Comparison of ENCODE assay signal across 27 cellular contexts in the genomic region with DNA sequence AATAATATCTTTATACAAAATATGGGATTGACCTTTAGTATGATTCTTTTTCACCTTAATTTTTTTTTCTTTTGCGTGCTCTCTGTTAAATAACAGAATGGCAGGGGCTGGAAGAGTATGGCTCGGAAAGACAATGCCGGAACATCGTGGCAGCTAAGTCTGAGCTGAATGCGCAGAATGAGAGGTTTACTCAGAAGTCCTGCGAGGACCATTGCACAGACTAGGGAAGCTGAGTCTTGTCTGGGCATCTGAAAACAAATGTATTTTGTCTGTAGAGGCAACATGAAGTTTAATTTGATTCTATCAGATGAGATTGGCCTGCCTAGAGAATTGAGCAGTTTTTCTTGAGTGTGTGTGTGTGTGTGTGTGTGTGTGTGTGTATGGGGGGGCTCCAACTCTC.
DNase-seq lines count a peak whose midpoint lies in the region; ATAC-seq, FAIRE-seq and TF ChIP-seq lines count a peak whose summit lies in the region.
"Had no signal": no experiment of that assay in that cellular context is flagged by ENCODE, and none has a peak within 500 bp of the region (broad histone marks: within the 10 kb centered on the region; RNA-seq: fewer than 3 reads in every experiment).

No MANE protein-coding gene starts in this region.

- 64 to 65% methylated on average over 6 of the region's 6 CpGs for WGBS in pancreas, 2 donors
- WGBS in transverse colon (ENCODE audit: low coverage in 1 of 2), 2 donors: 84 to 93% methylated on average over 6 of the region's 6 CpGs

- H3K36me3 ChIP-seq in right atrium auricular region: no peaks in the 10 kb centered on the region
- H3K36me3 ChIP-seq in pancreas: no peaks in the 10 kb centered on the region
- H3K36me3 ChIP-seq in transverse colon: no peaks in the 10 kb centered on the region

- no peak overlapping the region for H3K27ac Mint-ChIP-seq in activated T-cell treated with anti-CD3 and anti-CD28 coated beads, Interleukin-2, amount 50 U/mL, for 24 hours
- H3K27ac Mint-ChIP-seq: activated naive CD4-positive, alpha-beta T cell treated with anti-CD3 and anti-CD28 coated beads, Interleukin-2, amount 50 U/mL, for 72 hours; activated T-helper 2 cell treated with anti-CD3 and anti-CD28 coated beads, Interferon-gamma antibody, Interleukin-2, Interleukin-4, amounts not matched to agents 10 μg/mL and 5 μg/mL and 100 μg/mL, durations not matched to agents 14 hours and 24 hours and 36 hours; CD4-positive, alpha-beta T cell; stimulated activated effector memory CD8-positive, alpha-beta T cell treated with anti-CD3 and anti-CD28 coated beads, Interleukin-12 subunit alpha, Interleukin-12 subunit beta, amount 100 ng/mL, for 72 hours had no signal

- H3K4me1 ChIP-seq in right atrium auricular region (peaks cover 0 to 17% of the 10 kb centered on the region in 2 donors), pancreas (no peaks in the 10 kb centered on the region), transverse colon (peaks cover 0 to 4% (median 0%) of the 10 kb centered on the region in 4 donors)

- no peaks in the 10 kb centered on the region for H3K36me3 Mint-ChIP-seq in activated T-cell treated with anti-CD3 and anti-CD28 coated beads, Interleukin-2, amount 50 U/mL, for 24 hours (ENCODE audit: low read depth)
- H3K36me3 Mint-ChIP-seq: activated naive CD4-positive, alpha-beta T cell treated with anti-CD3 and anti-CD28 coated beads, Interleukin-2, amount 50 U/mL, for 72 hours; stimulated activated effector memory CD8-positive, alpha-beta T cell treated with anti-CD3 and anti-CD28 coated beads, Interleukin-12 subunit alpha, Interleukin-12 subunit beta, amount 100 ng/mL, for 72 hours had no signal

- no peak for TF ChIP-seq POLR2A in transverse colon (IDR thresholded peaks at IDR 0.05)

- H3K4me3 ChIP-seq in right atrium auricular region (no peak overlapping the region), pancreas (no peak overlapping the region), transverse colon (no peak overlapping the region)
- H3K4me3 ChIP-seq: lung, testis had no signal

- FAIRE-seq in pancreas (lab: Jason Lieb, UNC): no peak

- no peaks in the 10 kb centered on the region for H3K27me3 ChIP-seq in right atrium auricular region
- H3K27me3 ChIP-seq in pancreas: peaks cover 0 to 6% (median 0%) of the 10 kb centered on the region in 4 donors
- no peaks in the 10 kb centered on the region for H3K27me3 ChIP-seq in transverse colon
- H3K27me3 ChIP-seq: testis had no signal

- H3K27me3 Mint-ChIP-seq in activated T-cell treated with anti-CD3 and anti-CD28 coated beads, Interleukin-2, amount 50 U/mL, for 24 hours: peaks cover 10% of the 10 kb centered on the region

- H3K4me1 Mint-ChIP-seq in activated T-cell treated with anti-CD3 and anti-CD28 coated beads, Interleukin-2, amount 50 U/mL, for 24 hours (ENCODE audit: low read depth): no peaks in the 10 kb centered on the region
- H3K4me1 Mint-ChIP-seq: stimulated activated effector memory CD8-positive, alpha-beta T cell treated with anti-CD3 and anti-CD28 coated beads, Interleukin-12 subunit alpha, Interleukin-12 subunit beta, amount 100 ng/mL, for 72 hours had no signal

- H3K9me3 Mint-ChIP-seq in activated T-cell treated with anti-CD3 and anti-CD28 coated beads, Interleukin-2, amount 50 U/mL, for 24 hours: no peaks in the 10 kb centered on the region
- H3K9me3 Mint-ChIP-seq: activated naive CD4-positive, alpha-beta T cell treated with anti-CD3 and anti-CD28 coated beads, Interleukin-2, amount 50 U/mL, for 72 hours; activated T-helper 2 cell treated with anti-CD3 and anti-CD28 coated beads, Interferon-gamma antibody, Interleukin-2, Interleukin-4, amounts not matched to agents 10 μg/mL and 5 μg/mL and 100 μg/mL, durations not matched to agents 14 hours and 24 hours and 36 hours; CD4-positive, alpha-beta T cell; stimulated activated effector memory CD8-positive, alpha-beta T cell treated with anti-CD3 and anti-CD28 coated beads, Interleukin-12 subunit alpha, Interleukin-12 subunit beta, amount 100 ng/mL, for 72 hours had no signal

- no peak for TF ChIP-seq CTCF in right atrium auricular region (IDR thresholded peaks at IDR 0.05)
- no peak for TF ChIP-seq CTCF in pancreas (IDR thresholded peaks at IDR 0.05)
- TF ChIP-seq CTCF in transverse colon (IDR thresholded peaks at IDR 0.05): no peak

- H3K27ac ChIP-seq in right atrium auricular region (peak overlapping the region; percentile 73 to 81), pancreas (peak overlapping the region; percentile 68 to 80 (median 74)), transverse colon (peak overlapping the region in 3 of 4 donors; percentile 26 to 74 (median 40))
- H3K27ac ChIP-seq: 22Rv1 had no signal

- DNase-seq in NCI-H1092 treated with DMSO at 0.1 percent for 48 hours (lab: John Stamatoyannopoulos, UW) (peak; percentile 83), NCI-H1092 (lab: John Stamatoyannopoulos, UW) (no peak), right atrium auricular region (ENCODE audit: low spot score) (no peak), pancreas (no peak), transverse colon (no peak), NCI-H524 (lab: John Stamatoyannopoulos, UW) (no peak)
- DNase-seq in activated T-cell treated with anti-CD3 and anti-CD28 coated beads, Interleukin-2, amount 50 U/mL, for 24 hours: no peak
- DNase-seq: activated CD4-positive, alpha-beta T cell treated with anti-CD3 and anti-CD28 coated beads for 48 hours; CD4-positive, alpha-beta T cell; effector memory CD4-positive, alpha-beta T cell; EL; foreskin melanocyte; H7; NCI-H187 treated with DMSO at 0.1 percent for 48 hours; NCI-H748 treated with DMSO at 0.1 percent for 48 hours; RPMI8226; SK-N-SH; stimulated activated CD4-positive, alpha-beta T cell treated with anti-CD3 and anti-CD28 coated beads, Interleukin-2, amount 100 ng/mL, for 48 hours; T-helper 2 cell had no signal

- ATAC-seq in pancreas: no peak
- no peak for ATAC-seq in HG03196 (IDR thresholded peaks at IDR 0.05; ENCODE audit: unreplicated experiment)
- ATAC-seq: activated naive CD4-positive, alpha-beta T cell treated with anti-CD3 and anti-CD28 coated beads, Interleukin-2, amount 50 U/mL, for 72 hours; esophagus mucosa; stimulated activated effector memory CD8-positive, alpha-beta T cell treated with anti-CD3 and anti-CD28 coated beads, Interleukin-12 subunit alpha, Interleukin-12 subunit beta, amount 100 ng/mL, for 72 hours had no signal

- intact Hi-C loops in pancreas (cut with DNase I): no loop called here
- intact Hi-C loops in transverse colon (cut with DNase I; ENCODE audit: low total_unique reads): no loop called here

- H3K9me3 ChIP-seq in right atrium auricular region (no peaks in the 10 kb centered on the region), pancreas (no peaks in the 10 kb centered on the region), transverse colon (no peaks in the 10 kb centered on the region)
- H3K9me3 ChIP-seq: SK-N-SH, testis had no signal

- no peak for TF ChIP-seq EP300 in transverse colon (IDR thresholded peaks at IDR 0.05; ENCODE audit: low read depth)

- H3K4me3 Mint-ChIP-seq in activated T-cell treated with anti-CD3 and anti-CD28 coated beads, Interleukin-2, amount 50 U/mL, for 24 hours: no peak overlapping the region
- H3K4me3 Mint-ChIP-seq: CD4-positive, alpha-beta T cell; stimulated activated effector memory CD8-positive, alpha-beta T cell treated with anti-CD3 and anti-CD28 coated beads, Interleukin-12 subunit alpha, Interleukin-12 subunit beta, amount 100 ng/mL, for 72 hours had no signal

- in situ Hi-C loops in transverse colon (cut with MboI; ENCODE audit: low pct_ligation_motif_present in 1 of 4, low pct_unique_long_range_greater_than_20kb in 1 of 4, low sequenced_read_pairs in 3 of 4): no loop called here
